1 cellular context compared by ENCODE assay signal in the genomic region with DNA sequence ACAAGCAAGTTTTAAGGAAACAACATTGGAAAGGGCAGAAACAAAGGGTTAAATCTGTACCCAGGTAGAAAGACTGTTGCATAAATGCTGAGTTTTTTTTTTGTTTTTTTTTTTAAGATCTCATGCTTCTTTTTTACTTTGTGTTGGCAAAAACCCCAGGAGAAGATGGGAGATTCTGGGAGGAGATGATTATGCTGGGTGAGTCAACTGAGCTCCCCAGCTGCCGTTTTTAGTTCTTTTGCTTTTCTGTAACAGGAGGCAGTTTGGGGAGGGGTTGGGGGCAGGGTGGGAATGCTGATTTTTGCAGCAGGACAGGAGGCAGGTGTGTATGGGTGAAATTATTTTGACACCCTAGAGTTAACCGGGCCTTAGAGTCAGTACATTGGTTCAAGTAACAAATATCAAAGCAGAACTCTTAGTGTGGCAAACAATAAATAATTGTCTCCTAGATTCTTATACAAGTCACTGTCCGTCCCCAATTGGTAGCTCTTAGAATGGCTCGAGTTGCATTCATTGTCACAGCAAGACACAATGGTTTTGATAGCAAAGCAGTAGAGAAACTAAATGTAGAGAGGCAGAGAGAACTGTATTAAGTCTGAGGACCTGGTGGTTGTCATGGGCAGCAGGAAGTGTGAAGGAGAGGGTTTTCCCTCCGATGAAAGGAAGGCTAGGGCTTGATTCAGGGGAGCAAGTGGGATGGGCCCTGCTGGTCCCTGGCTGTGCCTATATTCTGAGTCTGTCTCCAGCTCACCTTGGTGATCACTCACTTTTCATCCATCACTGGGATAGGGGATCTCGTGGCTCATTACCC.
TF ChIP-seq lines count a peak whose summit lies in the region.

No MANE protein-coding gene starts in this region.

TF ChIP-seq in IMR-90, 13 proteins besides CTCF, POLR2A, EP300 and RAD21:
- TF ChIP-seq MAZ (IDR thresholded peaks at IDR 0.05; ENCODE audit: borderline replicate concordance, low read depth, low read length) (no peak), RCOR1 (IDR thresholded peaks at IDR 0.05; ENCODE audit: insufficient replicate concordance, low read length) (no peak), BHLHE40 (IDR thresholded peaks at IDR 0.05; ENCODE audit: low read depth, low read length) (no peak), NFE2L2 (IDR thresholded peaks at IDR 0.05; ENCODE audit: low read depth, low read length) (no peak), FOS (IDR thresholded peaks at IDR 0.05; ENCODE audit: low read depth, low read length) (peak; percentile 52; the same call in 1 of the 2 replicates), MAFK (IDR thresholded peaks at IDR 0.05; ENCODE audit: low read depth, low read length) (0 out of 2 replicates have a peak, but pooled peaks have one; percentile 20), RFX5 (IDR thresholded peaks at IDR 0.05; ENCODE audit: low read depth, low read length) (no peak)
- TF ChIP-seq, protein P1, sequence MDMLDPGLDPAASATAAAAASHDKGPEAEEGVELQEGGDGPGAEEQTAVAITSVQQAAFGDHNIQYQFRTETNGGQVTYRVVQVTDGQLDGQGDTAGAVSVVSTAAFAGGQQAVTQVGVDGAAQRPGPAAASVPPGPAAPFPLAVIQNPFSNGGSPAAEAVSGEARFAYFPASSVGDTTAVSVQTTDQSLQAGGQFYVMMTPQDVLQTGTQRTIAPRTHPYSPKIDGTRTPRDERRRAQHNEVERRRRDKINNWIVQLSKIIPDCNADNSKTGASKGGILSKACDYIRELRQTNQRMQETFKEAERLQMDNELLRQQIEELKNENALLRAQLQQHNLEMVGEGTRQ (IDR thresholded peaks at IDR 0.05; ENCODE audit: low read depth, low read length): no peak
- TF ChIP-seq, protein P2, sequence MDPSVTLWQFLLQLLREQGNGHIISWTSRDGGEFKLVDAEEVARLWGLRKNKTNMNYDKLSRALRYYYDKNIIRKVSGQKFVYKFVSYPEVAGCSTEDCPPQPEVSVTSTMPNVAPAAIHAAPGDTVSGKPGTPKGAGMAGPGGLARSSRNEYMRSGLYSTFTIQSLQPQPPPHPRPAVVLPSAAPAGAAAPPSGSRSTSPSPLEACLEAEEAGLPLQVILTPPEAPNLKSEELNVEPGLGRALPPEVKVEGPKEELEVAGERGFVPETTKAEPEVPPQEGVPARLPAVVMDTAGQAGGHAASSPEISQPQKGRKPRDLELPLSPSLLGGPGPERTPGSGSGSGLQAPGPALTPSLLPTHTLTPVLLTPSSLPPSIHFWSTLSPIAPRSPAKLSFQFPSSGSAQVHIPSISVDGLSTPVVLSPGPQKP (IDR thresholded peaks at IDR 0.05; ENCODE audit: borderline replicate concordance, low read depth, low read length): no peak
TF ChIP-seq in IMR-90: peak in this region for 2.
